8 cellular contexts compared by ENCODE assay signal in genomic region chr1:167661527-167662436, GRCh38. TPM values are rescaled to one million over a fixed set of nuclear protein-coding genes. Genes with fewer than 3 reads are reported as not detected.
A peak's percentile ranks its signal among the peaks of the same experiment; 100 is the strongest.
DNase-seq lines count a peak whose midpoint lies in the region; ATAC-seq and TF ChIP-seq lines count a peak whose summit lies in the region.

No MANE protein-coding gene starts in this region.

- H2BK12ac ChIP-seq in H9 (ENCODE audit: insufficient read length, low read depth, low read length) = no peak overlapping the region

- no peaks in the 10 kb centered on the region for H3K79me1 ChIP-seq in H9 (ENCODE audit: insufficient read depth, low read depth, low read length, poor library complexity, severe bottlenecking)

- no peak overlapping the region for H2BK20ac ChIP-seq in H9 (ENCODE audit: low read depth, low read length, poor library complexity, severe bottlenecking)

- no TSS peak for BruUV-seq in OCI-LY7 (replicated peaks; lab: Mats Ljungman, UMichigan)

- H2AFZ ChIP-seq in OCI-LY7 (ENCODE audit: low read length) = no peak overlapping the region
- H2AFZ ChIP-seq in H9 (ENCODE audit: low read length) = no peak overlapping the region

- CTCF ChIA-PET in CD8-positive, alpha-beta T cell (lab: Charles Lee) = interaction anchor here (0.9 to 1.6 kb wide), 4 partner anchors 11 to 58 kb away, joined by 3 to 7 read pairs (median 3); no protein-coding TSS in a partner anchor
- CTCF ChIA-PET in OCI-LY7 (lab: Charles Lee; ENCODE audit: unreplicated experiment) = no interaction called here

- intact Hi-C loops in CD8-positive, alpha-beta T cell (cut with DNase I, micrococcal nuclease) = no loop called here
- intact Hi-C loops in OCI-LY7 (cut with micrococcal nuclease; ENCODE audit: unreplicated experiment) = no loop called here

- no peaks in the 10 kb centered on the region for H3K27me3 Mint-ChIP-seq in CD8-positive, alpha-beta T cell (ENCODE audit: low read depth)
- H3K27me3 Mint-ChIP-seq in effector memory CD8-positive, alpha-beta T cell = no peaks in the 10 kb centered on the region
- H3K27me3 Mint-ChIP-seq in H9 (ENCODE audit: low read depth) = peaks cover 10% of the 10 kb centered on the region; the same call in 1 of the 2 replicates

- no peak overlapping the region for H3K4me3 Mint-ChIP-seq in CD8-positive, alpha-beta T cell
- H3K4me3 Mint-ChIP-seq in effector memory CD8-positive, alpha-beta T cell = peak overlapping the region; percentile 2 to 42
- H3K4me3 Mint-ChIP-seq in H9 = no peak overlapping the region

- H3K4me1 Mint-ChIP-seq in CD8-positive, alpha-beta T cell (ENCODE audit: low read depth) = peaks cover 88% of the 10 kb centered on the region
- peaks cover 75 to 96% of the 10 kb centered on the region in 2 donors for H3K4me1 Mint-ChIP-seq in effector memory CD8-positive, alpha-beta T cell (ENCODE audit: low read depth in 2 of 2)
- peaks cover 5 to 9% of the 10 kb centered on the region in 2 experiments; a peak in 3 of 4 replicates for H3K4me1 Mint-ChIP-seq in H9

- H3K4me2 ChIP-seq in OCI-LY7 (ENCODE audit: low read length) (no peak overlapping the region), H9 (ENCODE audit: insufficient read depth, insufficient read length, low read length) (no peak overlapping the region)

- no peak overlapping the region for H2BK120ac ChIP-seq in H9 (ENCODE audit: low read depth, low read length, poor library complexity, severe bottlenecking)

- ATAC-seq in CD8-positive, alpha-beta T cell = no peak
- no peak for ATAC-seq in effector memory CD8-positive, alpha-beta T cell (replicated peaks)
- ATAC-seq in omental fat pad (ENCODE audit: low FRiP score) (peak; percentile 42), HG02840 (IDR thresholded peaks at IDR 0.05; ENCODE audit: low FRiP score, unreplicated experiment) (no peak)

- no peaks in the 10 kb centered on the region for H3K23me2 ChIP-seq in H9 (ENCODE audit: insufficient read length, low read depth, low read length, poor library complexity, severe bottlenecking)

- peaks cover 82% of the 10 kb centered on the region for H3K36me3 Mint-ChIP-seq in CD8-positive, alpha-beta T cell
- peaks cover 64% of the 10 kb centered on the region for H3K36me3 Mint-ChIP-seq in effector memory CD8-positive, alpha-beta T cell (ENCODE audit: insufficient read depth)
- no peaks in the 10 kb centered on the region for H3K36me3 Mint-ChIP-seq in H9 (ENCODE audit: insufficient read depth in 1 of 3, low read depth in 3 of 3)

- H3T11ph ChIP-seq in H9 (ENCODE audit: low read length) = no peak overlapping the region

- H2BK15ac ChIP-seq in H9 (ENCODE audit: low read depth, low read length) = no peak overlapping the region

- no peaks in the 10 kb centered on the region for H3K9me3 ChIP-seq in CD8-positive, alpha-beta T cell (ENCODE audit: low read length)
- H3K9me3 ChIP-seq in OCI-LY7 (ENCODE audit: low read length) (no peaks in the 10 kb centered on the region), H9 (ENCODE audit: control insufficient read depth, low read depth, low read length) (no peaks in the 10 kb centered on the region)

- H2BK5ac ChIP-seq in H9 (ENCODE audit: insufficient read length, low read length) = no peak overlapping the region

- H3K9ac ChIP-seq in H9 (ENCODE audit: extremely low read depth, insufficient read length, low read length) = no peak overlapping the region

- H2AK5ac ChIP-seq in H9 (ENCODE audit: insufficient read length, low read length) = no peak overlapping the region

- H3K9me3 Mint-ChIP-seq in CD8-positive, alpha-beta T cell = no peaks in the 10 kb centered on the region
- no peaks in the 10 kb centered on the region for H3K9me3 Mint-ChIP-seq in effector memory CD8-positive, alpha-beta T cell
- H3K9me3 Mint-ChIP-seq in H9 = no peaks in the 10 kb centered on the region

- H3K23ac ChIP-seq in H9 (ENCODE audit: insufficient read length, low read depth, low read length) = no peak overlapping the region

- H4K5ac ChIP-seq in H9 (ENCODE audit: insufficient read length, low read depth, low read length) = no peak overlapping the region

- no peak overlapping the region for H3K4me3 ChIP-seq in CD8-positive, alpha-beta T cell (ENCODE audit: low read depth, low read length)
- no peak overlapping the region for H3K4me3 ChIP-seq in OCI-LY7 (ENCODE audit: low read depth, low read length, poor library complexity, severe bottlenecking)

- peaks cover 72% of the 10 kb centered on the region for H3K4me1 ChIP-seq in CD8-positive, alpha-beta T cell (ENCODE audit: insufficient read depth, low read length)
- H3K4me1 ChIP-seq in OCI-LY7 (ENCODE audit: insufficient read depth, low read length, poor library complexity, severe bottlenecking) (peaks cover 41% of the 10 kb centered on the region), H9 (ENCODE audit: insufficient read depth, low read length) (no peaks in the 10 kb centered on the region)

- H4K91ac ChIP-seq in H9 (ENCODE audit: insufficient read length, low read depth, low read length) = no peak overlapping the region

- H3K27ac Mint-ChIP-seq in CD8-positive, alpha-beta T cell = peak overlapping the region; percentile 83
- H3K27ac Mint-ChIP-seq in effector memory CD8-positive, alpha-beta T cell = peak overlapping the region; percentile 72 to 92
- no peak overlapping the region for H3K27ac Mint-ChIP-seq in H9

- H3K14ac ChIP-seq in H9 (ENCODE audit: insufficient read depth, low read length) = no peak overlapping the region

- POLR2A ChIA-PET in CD8-positive, alpha-beta T cell (lab: Charles Lee) = no interaction called here
- POLR2A ChIA-PET in OCI-LY7 (lab: Charles Lee) = no interaction called here

- peaks cover 21% of the 10 kb centered on the region for H4K20me1 ChIP-seq in OCI-LY7 (ENCODE audit: insufficient read depth, low read length)
- H4K20me1 ChIP-seq in H9 (ENCODE audit: control insufficient read depth, insufficient read depth, insufficient read length) = no peaks in the 10 kb centered on the region

- TF ChIP-seq CTCF in CD8-positive, alpha-beta T cell (IDR thresholded peaks at IDR 0.05) = no peak
- TF ChIP-seq CTCF in OCI-LY7 (conservative IDR thresholded peaks at IDR 0.05; ENCODE audit: low read length) = no peak
- TF ChIP-seq CTCF in omental fat pad (IDR thresholded peaks at IDR 0.05) = no peak
- TF ChIP-seq CTCF in H9 (conservative IDR thresholded peaks at IDR 0.05) = no peak

- H3K27ac ChIP-seq in CD8-positive, alpha-beta T cell (ENCODE audit: low read depth, low read length) = no peak overlapping the region
- H3K27ac ChIP-seq in OCI-LY7 (ENCODE audit: low read depth, low read length, poor library complexity, severe bottlenecking) = peak overlapping the region; percentile 16
- no peak overlapping the region for H3K27ac ChIP-seq in H9 (ENCODE audit: insufficient read length, low read depth, low read length)

- H3K9me2 ChIP-seq in OCI-LY7 (ENCODE audit: insufficient read depth, low read length) = no peaks in the 10 kb centered on the region

- peaks cover 98% of the 10 kb centered on the region for H3K79me2 ChIP-seq in OCI-LY7 (ENCODE audit: insufficient read depth, low read depth, low read length)
- H3K79me2 ChIP-seq in H9 (ENCODE audit: insufficient read depth, low read length) = no peaks in the 10 kb centered on the region

- H4K8ac ChIP-seq in H9 (replicated peaks; ENCODE audit: insufficient read length, low read depth, low read length) = no peak overlapping the region

- no peaks in the 10 kb centered on the region for H3K27me3 ChIP-seq in CD8-positive, alpha-beta T cell (ENCODE audit: insufficient read depth, low read length)
- no peaks in the 10 kb centered on the region for H3K27me3 ChIP-seq in H9 (ENCODE audit: insufficient read depth, low read length)

- H3K4ac ChIP-seq in H9 (ENCODE audit: low read depth, low read length) = no peak overlapping the region

- no CpG with 5 or more reads among the region's 3 CpGs for whole genome bisulfite sequencing in H9 (ENCODE audit: extremely low coverage, insufficient read length, low lambda C conversion rate)

- DNase-seq in CD8-positive, alpha-beta T cell = no peak
- no peak for DNase-seq in OCI-LY7 (ENCODE audit: low spot score)
- no peak for DNase-seq in effector memory CD8-positive, alpha-beta T cell
- DNase-seq in omental fat pad (ENCODE audit: low spot score) = no peak
- no peak for DNase-seq in RPMI8226
- DNase-seq in NCI-H2107 treated with DMSO at 0.1 percent for 48 hours (lab: John Stamatoyannopoulos, UW; ENCODE audit: unreplicated experiment) = no peak
- no peak for DNase-seq in H9

- no peak overlapping the region for H3K56ac ChIP-seq in H9 (ENCODE audit: insufficient read length, low read depth, low read length)

- no peak overlapping the region for H3K18ac ChIP-seq in H9 (ENCODE audit: insufficient read length, low read depth, low read length)

- peaks cover 23% of the 10 kb centered on the region for H3K36me3 ChIP-seq in CD8-positive, alpha-beta T cell (ENCODE audit: insufficient read depth, low read length)
- peaks cover 100% of the 10 kb centered on the region for H3K36me3 ChIP-seq in OCI-LY7 (ENCODE audit: insufficient read depth, low read length)

RNA-seq across cellular contexts. Expression of gene RCSD1, which starts 31.8 kb away (rescaled TPM):
- total RNA-seq in CD8-positive, alpha-beta T cell = 10 to 100 TPM; 42.4 to 44.3 TPM
- total RNA-seq in OCI-LY7 (2014; rRNA removed; shearing (Covaris generic)) = 164 and 186 TPM in 2 replicates
- total RNA-seq in OCI-LY7 (2022) (161 and 180 TPM in 2 replicates), omental fat pad (10 to 100 TPM; 11.3 to 37.5 (median 16.2) TPM), H9 (2021) (0.13 and 0.26 TPM in 2 replicates)

RNA-seq across cellular contexts. Expression of gene MPZL1, which starts 60.0 kb away (rescaled TPM):
- under 1 TPM; 0.67 to 0.81 TPM for total RNA-seq in CD8-positive, alpha-beta T cell
- total RNA-seq in OCI-LY7 (2014; rRNA removed; shearing (Covaris generic)) = 36.2 and 48.9 TPM in 2 replicates
- total RNA-seq in OCI-LY7 (2022) = 54.8 and 61.9 TPM in 2 replicates
- 100 to 1,000 TPM; 102 to 116 (median 108) TPM for total RNA-seq in omental fat pad
- 60.7 and 68.6 TPM in 2 replicates for total RNA-seq in H9 (2021)

Comparison
In these comparisons a context has a peak if more than half of its experiments do, and no peak if none do; other contexts are left out.
1. H3K27ac Mint-ChIP-seq: peak in CD8-positive, alpha-beta T cell (single experiment) and effector memory CD8-positive, alpha-beta T cell (2 of 2); none in H9 (0 of 3).
2. H3K4me3 Mint-ChIP-seq: peak in effector memory CD8-positive, alpha-beta T cell (2 of 2); none in CD8-positive, alpha-beta T cell (single experiment) and H9 (0 of 2).
3. RNA of gene MPZL1, which starts 60.0 kb away (total RNA-seq): 102 to 116 TPM in omental fat pad, 36.2 to 61.9 TPM in OCI-LY7 and 60.7 to 68.6 TPM in H9; 0.67 to 0.81 TPM in CD8-positive, alpha-beta T cell; every median in the first group is over 10 times any median in the second.